ENCODE assay signal across 9 cellular contexts in genomic region chr3:142964150-142964498, GRCh38. TPM values are rescaled to one million over a fixed set of nuclear protein-coding genes. Genes with fewer than 3 reads are reported as not detected.
DNase-seq lines count a peak whose midpoint lies in the region; ATAC-seq and TF ChIP-seq lines count a peak whose summit lies in the region.
"Had no signal": no experiment of that assay in that cellular context is flagged by ENCODE, and none has a peak within 500 bp of the region (broad histone marks: within the 10 kb centered on the region; RNA-seq: fewer than 3 reads in every experiment).

No MANE protein-coding gene starts in this region.

- H3K9me3 ChIP-seq in CD4-positive, alpha-beta T cell (ENCODE audit: control insufficient read depth, low read length), result no peaks in the 10 kb centered on the region

- H3K27me3 Mint-ChIP-seq in CD4-positive, alpha-beta T cell, result peaks cover 74% of the 10 kb centered on the region

- no peak for ATAC-seq in CD4-positive, alpha-beta T cell (ENCODE audit: poor library complexity)
- peak; percentile 26 for ATAC-seq in esophagus mucosa
- peak; percentile 52 for ATAC-seq in omental fat pad (ENCODE audit: low FRiP score)
- no peak for ATAC-seq in GM21786 (IDR thresholded peaks at IDR 0.05; ENCODE audit: unreplicated experiment)
- ATAC-seq in GM18520 (IDR thresholded peaks at IDR 0.05; ENCODE audit: unreplicated experiment), result no peak
- ATAC-seq: left colon had no signal

- no peak overlapping the region for H3K27ac Mint-ChIP-seq in CD4-positive, alpha-beta T cell

- intact Hi-C loops in CD4-positive, alpha-beta T cell (cut with DNase I, micrococcal nuclease), result no loop called here

- DNase-seq in CD4-positive, alpha-beta T cell, result no peak
- DNase-seq in NCI-H146 treated with DMSO at 0.1 percent for 48 hours (lab: John Stamatoyannopoulos, UW; ENCODE audit: unreplicated experiment) (peak; percentile 46), omental fat pad (ENCODE audit: low spot score) (no peak), RPMI8226 (no peak), A172 (ENCODE audit: low spot score) (no peak)
- DNase-seq: left colon had no signal

- no peak for TF ChIP-seq CTCF in CD4-positive, alpha-beta T cell (IDR thresholded peaks at IDR 0.05)
- no peak for TF ChIP-seq CTCF in omental fat pad (IDR thresholded peaks at IDR 0.05)

- H3K4me3 Mint-ChIP-seq in CD4-positive, alpha-beta T cell, result peak overlapping the region; percentile 76

- H3K9me3 Mint-ChIP-seq in CD4-positive, alpha-beta T cell, result no peaks in the 10 kb centered on the region

- H3K4me1 Mint-ChIP-seq in CD4-positive, alpha-beta T cell (ENCODE audit: low read depth), result peaks cover 4% of the 10 kb centered on the region

- CTCF ChIA-PET in CD4-positive, alpha-beta T cell (lab: Charles Lee), result no interaction called here

- H3K27ac ChIP-seq in CD4-positive, alpha-beta T cell (ENCODE audit: low read depth, low read length), result no peak overlapping the region

- H3K36me3 Mint-ChIP-seq in CD4-positive, alpha-beta T cell (ENCODE audit: low read depth), result no peaks in the 10 kb centered on the region

- POLR2A ChIA-PET in CD4-positive, alpha-beta T cell (lab: Charles Lee), result no interaction called here

- H3K27me3 ChIP-seq in CD4-positive, alpha-beta T cell (ENCODE audit: control insufficient read depth, insufficient read depth, low read length), result peaks cover 48% of the 10 kb centered on the region

RNA-seq across cellular contexts. Expression of gene PAQR9, which starts 0.7 kb away (rescaled TPM):
- total RNA-seq in CD4-positive, alpha-beta T cell, result not detected
- total RNA-seq in esophagus mucosa, result not detected
- 1 to 10 TPM in 1 of 4 donors, under 1 TPM in 1, not detected in 2; 0.93 to 1.8 TPM for total RNA-seq in omental fat pad
- total RNA-seq in A172 (2014; rRNA removed; shearing (Covaris generic)), result 0.07 TPM in 1 of 2 replicates, not detected in the other
- total RNA-seq: left colon had no signal

RNA-seq across cellular contexts. Expression of gene U2SURP, which starts 37.2 kb away (rescaled TPM):
- total RNA-seq in CD4-positive, alpha-beta T cell, result 100 to 1,000 TPM; 164 to 179 TPM
- 49.5 TPM for total RNA-seq in esophagus mucosa
- 100 to 1,000 TPM in 1 of 4 donors, 10 to 100 TPM in 3; 59.5 to 106 (median 73.9) TPM for total RNA-seq in omental fat pad
- 111 and 165 TPM in 2 replicates for total RNA-seq in A172 (2014; rRNA removed; shearing (Covaris generic))

Comparison
In these comparisons a context has a peak if more than half of its experiments do, and no peak if none do; other contexts are left out.
1. ATAC-seq: peak in esophagus mucosa (single experiment) and omental fat pad (single experiment); none in CD4-positive, alpha-beta T cell (single experiment), GM21786 (single experiment) and GM18520 (single experiment).